In the genomic region with DNA sequence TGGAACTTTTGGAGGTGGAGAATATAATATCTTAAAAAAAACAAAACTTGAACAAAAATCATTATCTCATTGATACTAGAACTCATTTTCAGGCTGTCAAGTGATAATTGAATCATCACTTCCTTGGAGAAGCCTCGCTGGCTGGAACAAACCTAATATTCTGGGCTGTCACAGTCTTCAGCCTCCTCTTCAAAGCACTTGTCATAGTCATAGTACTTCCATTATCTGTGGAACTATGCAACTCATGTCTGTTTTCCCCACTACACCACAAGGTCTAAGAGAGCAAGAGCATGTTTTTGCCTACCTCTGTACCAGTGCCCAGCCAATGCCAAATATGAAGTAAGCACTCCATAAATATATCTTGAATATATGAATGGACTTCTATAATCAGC, we compare ENCODE assay signal across 9 cellular contexts.
"Had no signal": no experiment of that assay in that cellular context is flagged by ENCODE, and none has a peak within 500 bp of the region (broad histone marks: within the 10 kb centered on the region; RNA-seq: fewer than 3 reads in every experiment).

No MANE protein-coding gene starts in this region.

- H3K4me3 Mint-ChIP-seq: HFFc6, IgD-negative memory B cell had no signal

- DNase-seq: GM23248, GOT3, H7, HFFc6 had no signal

- H3K9ac ChIP-seq: GM23248 had no signal

- H3K27ac ChIP-seq: GM23248, HL-60 had no signal

- H3K36me3 ChIP-seq: HAP-1 had no signal

- H2AFZ ChIP-seq: GM23248 had no signal

- H3K4me3 ChIP-seq: GM23248, HAP-1 had no signal

- H3K27ac Mint-ChIP-seq: HFFc6, IgD-negative memory B cell had no signal

- ATAC-seq: HCT116, HepG2 had no signal

- H3K4me1 ChIP-seq: HAP-1 had no signal

- H3K9me3 ChIP-seq: HAP-1 had no signal

- FAIRE-seq: HepG2 had no signal
